Comparison of ENCODE assay signal across 8 cellular contexts in genomic region chr7:157318015-157318706, GRCh38. TPM values are rescaled to one million over a fixed set of nuclear protein-coding genes. Genes with fewer than 3 reads are reported as not detected.
DNase-seq lines count a peak whose midpoint lies in the region; ATAC-seq and TF ChIP-seq lines count a peak whose summit lies in the region.

No MANE protein-coding gene starts in this region.

- H3K27me3 ChIP-seq in dorsolateral prefrontal cortex = no peaks in the 10 kb centered on the region

- intact Hi-C loops in dorsolateral prefrontal cortex (cut with DNase I) = no loop called here

- no peaks in the 10 kb centered on the region for H3K36me3 ChIP-seq in KOPT-K1 (ENCODE audit: insufficient read depth, low read length)

- peak; percentile 92 for DNase-seq in ELR (ENCODE audit: low read depth)
- DNase-seq in dorsolateral prefrontal cortex = peak in 1 of 10 donors; percentile 25
- no peak for DNase-seq in stimulated activated naive CD8-positive, alpha-beta T cell treated with anti-CD3 and anti-CD28 coated beads, Interleukin-15, Interleukin-2, amounts not matched to agents 100 U/mL and 50 U/mL, for 24 hours
- DNase-seq in DMS79 (lab: John Stamatoyannopoulos, UW) = no peak
- no peak for DNase-seq in DMS153 (lab: John Stamatoyannopoulos, UW)

- no peak for TF ChIP-seq CTCF in dorsolateral prefrontal cortex (IDR thresholded peaks at IDR 0.05 in 54 of 56, conservative IDR thresholded peaks at IDR 0.05 in 2 of 56; ENCODE audit: low read depth in 1 of 56, partially characterized antibody in 56 of 56)

- no peak overlapping the region for H3K4me3 ChIP-seq in dorsolateral prefrontal cortex

- H3K27ac ChIP-seq in KOPT-K1 (ENCODE audit: low read depth, low read length, poor library complexity, severe bottlenecking) (peak overlapping the region; percentile 3), dorsolateral prefrontal cortex (peak overlapping the region in 30 of 59 donors; percentile 1 to 77 (median 49))

- ATAC-seq in GM21528 (IDR thresholded peaks at IDR 0.05; ENCODE audit: low FRiP score, unreplicated experiment) = peak; percentile 70
- peak; percentile 80 for ATAC-seq in stimulated activated naive CD8-positive, alpha-beta T cell treated with anti-CD3 and anti-CD28 coated beads, Interleukin-15, Interleukin-2, amounts not matched to agents 100 U/mL and 50 U/mL, for 24 hours
- ATAC-seq in HG03378 (IDR thresholded peaks at IDR 0.05; ENCODE audit: unreplicated experiment) = no peak

- no peaks in the 10 kb centered on the region for H3K9me3 ChIP-seq in KOPT-K1 (ENCODE audit: insufficient read depth, low read length, poor library complexity, severe bottlenecking)

RNA-seq across cellular contexts. Expression of gene DNAJB6, which starts 18.6 kb away (rescaled TPM):
- total RNA-seq in dorsolateral prefrontal cortex = 100 to 1,000 TPM; 103 to 250 (median 160) TPM
